ENCODE assay signal across 8 cellular contexts in the genomic region with DNA sequence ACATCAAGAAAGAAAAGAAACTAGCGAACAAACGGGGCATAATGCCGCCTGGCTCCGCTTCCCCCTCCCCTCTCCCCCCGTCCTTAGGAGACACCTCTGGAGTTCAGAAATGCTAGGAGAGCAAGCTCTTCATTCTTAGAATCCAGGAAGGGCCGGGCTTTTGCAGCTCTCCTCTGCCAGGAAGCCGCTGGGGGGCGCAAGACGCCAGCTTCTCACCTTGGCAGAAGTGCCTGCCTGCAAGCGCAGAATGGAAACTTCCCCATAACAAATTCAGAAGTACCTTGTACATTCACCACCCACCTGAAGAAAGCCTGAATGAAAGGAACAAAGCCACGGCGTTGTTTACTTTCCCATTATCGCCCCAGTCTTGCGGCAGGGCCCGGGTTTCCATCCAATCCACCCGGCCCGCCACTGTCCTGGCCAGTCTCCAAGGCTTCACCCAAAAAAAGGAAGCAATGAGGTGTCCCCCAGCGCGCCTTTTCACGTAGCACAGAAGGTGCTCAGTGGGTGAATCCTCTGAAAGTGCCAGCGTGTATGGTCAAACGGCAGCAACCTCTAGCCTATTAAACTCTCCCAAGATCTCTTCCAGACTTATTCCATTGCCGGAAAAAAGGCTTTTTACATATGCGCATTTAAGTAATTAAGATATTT. TPM values are rescaled to one million over a fixed set of nuclear protein-coding genes. Genes with fewer than 3 reads are reported as not detected.
DNase-seq lines count a peak whose midpoint lies in the region; ATAC-seq lines count a peak whose summit lies in the region.

No MANE protein-coding gene starts in this region.

- CTCF ChIA-PET in CD4-positive, alpha-beta memory T cell (lab: Charles Lee; ENCODE audit: partially characterized antibody) = interaction anchor here (0.6 to 7.6 kb wide), 43 partner anchors 9 to 1266 kb away, joined by 3 to 107 read pairs (median 5); no protein-coding TSS in a partner anchor

- H3K9me3 ChIP-seq in CD4-positive, alpha-beta memory T cell (ENCODE audit: control insufficient read depth in 1 of 2, low read length in 2 of 2) = no peaks in the 10 kb centered on the region

- no peak overlapping the region for H3K27ac ChIP-seq in CD4-positive, alpha-beta memory T cell (ENCODE audit: low read depth, low read length)

- peak overlapping the region; percentile 77 to 97 (median 86) for H3K4me3 Mint-ChIP-seq in CD4-positive, alpha-beta memory T cell
- peak overlapping the region; percentile 81 for H3K4me3 Mint-ChIP-seq in central memory CD8-positive, alpha-beta T cell

- peak overlapping the region in 1 of 2 donors; percentile 79 for H3K4me3 ChIP-seq in CD4-positive, alpha-beta memory T cell (ENCODE audit: low read length in 2 of 2)

- H3K27me3 ChIP-seq in CD4-positive, alpha-beta memory T cell (ENCODE audit: insufficient read depth, low read length) = no peaks in the 10 kb centered on the region

- intact Hi-C loops in CD4-positive, alpha-beta memory T cell (cut with micrococcal nuclease) = loop anchor here (1.0 to 10.0 kb wide), 9 partner anchors 140 to 1268 kb away; no protein-coding TSS in a partner anchor

- peak; percentile 85 to 87 (median 85) for DNase-seq in CD4-positive, alpha-beta memory T cell
- DNase-seq in NCI-H226 (peak; percentile 65), islet precursor cell (peak; percentile 96), smooth muscle cell of the brain vasculature (ENCODE audit: low read depth, low spot score) (peak; percentile 57), OCI-M2 (lab: John Stamatoyannopoulos, UW; ENCODE audit: unreplicated experiment) (no peak)
- DNase-seq in central memory CD8-positive, alpha-beta T cell (ENCODE audit: low spot score in 2 of 2) = peak; percentile 58 to 70

- POLR2A ChIA-PET in CD4-positive, alpha-beta memory T cell (lab: Charles Lee; ENCODE audit: partially characterized antibody) = interaction anchor here (0.8 to 1.5 kb wide), 6 partner anchors 140 to 499 kb away, joined by 3 to 8 read pairs (median 3); no protein-coding TSS in a partner anchor

- no peaks in the 10 kb centered on the region for H3K36me3 ChIP-seq in CD4-positive, alpha-beta memory T cell (ENCODE audit: insufficient read depth, low read length)

- H3K4me1 ChIP-seq in CD4-positive, alpha-beta memory T cell (ENCODE audit: insufficient read depth, low read length) = peaks cover 35% of the 10 kb centered on the region

- H3K4me1 Mint-ChIP-seq in CD4-positive, alpha-beta memory T cell = peaks cover 14 to 40% (median 17%) of the 10 kb centered on the region in 4 donors
- peaks cover 24% of the 10 kb centered on the region for H3K4me1 Mint-ChIP-seq in central memory CD8-positive, alpha-beta T cell

- H3K27me3 Mint-ChIP-seq in CD4-positive, alpha-beta memory T cell = no peaks in the 10 kb centered on the region
- H3K27me3 Mint-ChIP-seq in central memory CD8-positive, alpha-beta T cell = peaks cover 70% of the 10 kb centered on the region

- H3K9me3 Mint-ChIP-seq in CD4-positive, alpha-beta memory T cell = no peaks in the 10 kb centered on the region
- no peaks in the 10 kb centered on the region for H3K9me3 Mint-ChIP-seq in central memory CD8-positive, alpha-beta T cell

- peak; percentile 47 for ATAC-seq in HG02759 (IDR thresholded peaks at IDR 0.05; ENCODE audit: unreplicated experiment)
- ATAC-seq in activated CD4-positive, CD25-positive, alpha-beta regulatory T cell treated with anti-CD3 and anti-CD28 coated beads, Interleukin-2, amount 50 U/mL, for 24 hours = peak; percentile 28 to 34
- peak; percentile 30 for ATAC-seq in central memory CD8-positive, alpha-beta T cell (replicated peaks; ENCODE audit: extremely low read depth, poor library complexity, severe bottlenecking)

- peaks cover 0 to 5% of the 10 kb centered on the region in 2 donors for H3K36me3 Mint-ChIP-seq in CD4-positive, alpha-beta memory T cell
- H3K36me3 Mint-ChIP-seq in central memory CD8-positive, alpha-beta T cell (ENCODE audit: insufficient read depth) = peaks cover 6% of the 10 kb centered on the region

- peak overlapping the region; percentile 54 to 98 (median 78) for H3K27ac Mint-ChIP-seq in CD4-positive, alpha-beta memory T cell
- H3K27ac Mint-ChIP-seq in central memory CD8-positive, alpha-beta T cell (ENCODE audit: low read depth) = no peak overlapping the region

RNA-seq across cellular contexts. Expression of gene GADD45G, which starts 1.7 kb away (rescaled TPM):
- total RNA-seq in CD4-positive, alpha-beta memory T cell = 1 to 10 TPM; 2.4 to 2.9 TPM
- polyA plus RNA-seq in CD4-positive, alpha-beta memory T cell = under 1 TPM in 1 of 2 donors, not detected in 1; 0.96 TPM
